ENCODE assay signal across 9 cellular contexts in genomic region chr10:129963831-129964501, GRCh38. TPM values are rescaled to one million over a fixed set of nuclear protein-coding genes. Genes with fewer than 3 reads are reported as not detected.
DNase-seq lines count a peak whose midpoint lies in the region; ATAC-seq and TF ChIP-seq lines count a peak whose summit lies in the region.
"Had no signal": no experiment of that assay in that cellular context is flagged by ENCODE, and none has a peak within 500 bp of the region (broad histone marks: within the 10 kb centered on the region; RNA-seq: fewer than 3 reads in every experiment).

Gene EBF3, minus strand, starts transcription at chr10:129964274. Its CDS starts 506 bp downstream, at chr10:129963768.

- peaks cover 10 to 15% of the 10 kb centered on the region in 2 donors for H3K4me1 ChIP-seq in ascending aorta
- peaks cover 31% of the 10 kb centered on the region for H3K4me1 ChIP-seq in hepatocyte (ENCODE audit: insufficient read depth)
- H3K4me1 ChIP-seq in gastrocnemius medialis: peaks cover 0 to 4% of the 10 kb centered on the region in 2 donors

- no peaks in the 10 kb centered on the region for H3K36me3 ChIP-seq in ascending aorta
- H3K36me3 ChIP-seq in hepatocyte (replicated peaks; ENCODE audit: insufficient read depth, low read depth): no peaks in the 10 kb centered on the region
- no peaks in the 10 kb centered on the region for H3K36me3 ChIP-seq in gastrocnemius medialis

- H3K4me2 ChIP-seq in hepatocyte: peak within 1 kb of the TSS; percentile 100

- DNase-seq in DMS79 treated with DMSO at 0.1 percent for 48 hours (lab: John Stamatoyannopoulos, UW) (peak; percentile 25), DMS79 (lab: John Stamatoyannopoulos, UW) (no peak), OCI-M2 (lab: John Stamatoyannopoulos, UW; ENCODE audit: unreplicated experiment) (peak; percentile 3), ascending aorta (ENCODE audit: low spot score in 2 of 2) (peak in 1 of 2 donors; percentile 84), hepatocyte (ENCODE audit: low spot score) (peak; percentile 82), gastrocnemius medialis (peak; percentile 65 to 78), NCI-H2029 (lab: John Stamatoyannopoulos, UW) (no peak)

- peak within 1 kb of the TSS; percentile 70 to 84 for H3K4me3 ChIP-seq in ascending aorta
- H3K4me3 ChIP-seq in hepatocyte: peak within 1 kb of the TSS; percentile 67
- H3K4me3 ChIP-seq in gastrocnemius medialis: peak within 1 kb of the TSS; percentile 58 to 79 (median 60)

- TF ChIP-seq POLR2A in gastrocnemius medialis (IDR thresholded peaks at IDR 0.05): peak; percentile 76 to 90

- H2AFZ ChIP-seq in hepatocyte: peak within 1 kb of the TSS; percentile 76

- H3K9me3 ChIP-seq in ascending aorta: no peaks in the 10 kb centered on the region
- H3K9me3 ChIP-seq in hepatocyte (ENCODE audit: low read depth): no peaks in the 10 kb centered on the region
- H3K9me3 ChIP-seq in gastrocnemius medialis: no peaks in the 10 kb centered on the region

- 0% methylated on average over 58 of the region's 106 CpGs for WGBS in hepatocyte (ENCODE audit: low lambda C conversion rate, missing lambda C conversion rate)

- TF ChIP-seq CTCF in ascending aorta (IDR thresholded peaks at IDR 0.05) (no peak), hepatocyte (IDR thresholded peaks at IDR 0.05; ENCODE audit: poor library complexity) (no peak), gastrocnemius medialis (IDR thresholded peaks at IDR 0.05 in 4 of 5, conservative IDR thresholded peaks at IDR 0.05 in 1 of 5) (no peak)

- peaks cover 59% of the 10 kb centered on the region for H3K27me3 ChIP-seq in ascending aorta
- H3K27me3 ChIP-seq in hepatocyte: peaks cover 90% of the 10 kb centered on the region
- H3K27me3 ChIP-seq in gastrocnemius medialis: peaks cover 70 to 86% (median 78%) of the 10 kb centered on the region in 3 donors

- in situ Hi-C loops in gastrocnemius medialis (cut with MboI; ENCODE audit: low sequenced_read_pairs in 4 of 4): loop anchor here in 1 of 4 donors (25.0 kb wide), 1 partner anchor 927 kb away; no protein-coding TSS in a partner anchor

- H3K27ac ChIP-seq in ascending aorta (peak within 1 kb of the TSS; percentile 48 to 54), hepatocyte (no peak within 1 kb of the TSS), gastrocnemius medialis (peak within 1 kb of the TSS; percentile 73 to 84 (median 80))
- H3K27ac ChIP-seq: 22Rv1 had no signal

- H3K79me2 ChIP-seq in hepatocyte: no peaks in the 10 kb centered on the region

- no peaks in the 10 kb centered on the region for H4K20me1 ChIP-seq in hepatocyte (ENCODE audit: insufficient read depth, poor library complexity, severe bottlenecking)

- no peaks in the 10 kb centered on the region for H3K9me2 ChIP-seq in hepatocyte (replicated peaks; ENCODE audit: insufficient read depth)

- peak; percentile 71 to 74 for ATAC-seq in gastrocnemius medialis
- no peak for ATAC-seq in GM18867 (IDR thresholded peaks at IDR 0.05; ENCODE audit: unreplicated experiment)

- intact Hi-C loops in ascending aorta (cut with DNase I) (loop anchor here (2.0 to 5.0 kb wide), 4 partner anchors 147 to 867 kb away; partner anchors contain the start of genes C10orf143, GLRX3 and MGMT), gastrocnemius medialis (cut with DNase I; ENCODE audit: low total_unique reads) (loop anchor here (10.0 kb wide), 1 partner anchor 499 kb away; the partner anchor contains the start of gene MGMT)

RNA-seq across cellular contexts. Expression of gene EBF3, which starts in this region (rescaled TPM):
- total RNA-seq in ascending aorta (20.2 TPM), hepatocyte (0.40 and 0.77 TPM in 2 replicates), gastrocnemius medialis (10 to 100 TPM in 1 of 4 donors, 1 to 10 TPM in 3; 5.5 to 10.4 (median 8.2) TPM)
- polyA plus RNA-seq in hepatocyte: 0.15 and 0.22 TPM in 2 replicates

Comparison
In these comparisons a context has a peak if more than half of its experiments do, and no peak if none do; other contexts are left out.
1. DNase-seq: peak in DMS79 treated with DMSO at 0.1 percent for 48 hours (single experiment), OCI-M2 (single experiment) and gastrocnemius medialis (2 of 2); none in DMS79 (single experiment) and NCI-H2029 (single experiment).
2. Peak in DNase-seq, H3K4me3 ChIP-seq and H3K4me2 ChIP-seq in hepatocyte; RNA of the gene not detected or under 1 TPM.
3. Peak in every context shown above with its lines, with median percentiles within 50 percentile points of each other: H3K4me3 ChIP-seq.